Comparison of ENCODE assay signal across 1 cellular context in the genomic region with DNA sequence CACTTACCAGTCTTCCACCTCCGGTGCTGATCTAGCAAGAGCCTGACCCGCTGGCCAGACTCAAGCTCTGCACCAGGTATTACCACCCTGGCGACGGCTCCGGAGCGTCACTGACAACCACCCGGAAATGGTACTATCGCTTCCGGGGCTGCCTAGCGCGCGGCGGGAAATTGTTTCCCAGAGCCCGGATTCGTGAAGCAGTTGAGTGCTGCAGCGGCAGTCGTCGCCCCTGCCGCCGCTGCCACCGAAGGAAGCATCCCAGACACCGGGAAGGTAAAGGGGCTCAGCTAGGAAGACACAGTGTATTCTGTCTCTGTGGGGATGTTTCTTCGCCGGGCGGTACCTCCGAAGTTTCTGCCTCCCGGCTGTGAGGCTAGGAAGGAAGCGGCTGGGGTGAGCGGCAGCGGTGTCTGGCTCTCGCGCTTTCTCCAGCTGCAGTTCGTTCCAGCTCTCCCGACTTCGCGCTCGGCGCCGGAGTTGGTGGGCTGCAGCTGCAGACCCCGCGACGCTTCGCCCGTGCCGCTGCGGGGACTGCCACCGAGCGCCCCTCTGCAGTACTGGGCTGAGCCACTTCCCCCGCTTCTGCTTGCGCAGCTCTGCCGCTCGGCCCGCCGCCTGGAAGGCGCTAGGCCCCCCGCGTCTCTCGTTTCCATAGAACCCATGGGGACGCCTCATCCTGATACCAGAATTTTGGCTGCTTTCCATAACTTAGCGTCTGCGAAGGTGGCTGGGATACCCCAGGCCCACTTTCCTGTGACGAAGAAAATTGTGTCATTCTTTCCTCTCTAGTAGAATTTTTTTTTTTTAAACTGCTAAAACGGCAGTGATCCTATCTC.
A peak's percentile ranks its signal among the peaks of the same experiment; 100 is the strongest.
TF ChIP-seq lines count a peak whose summit lies in the region.

KIAA0825 (minus strand) TSS at position 112 of the 836 bp plus-strand sequence. CDS start 81,478 bp downstream, outside the sequence.
SLF1 (plus strand) TSS at position 177 of the 836 bp plus-strand sequence. CDS start 10,142 bp downstream, outside the sequence.

TF ChIP-seq in HepG2, 621 proteins besides CTCF, POLR2A, EP300 and RAD21 (continued from another document and continues in another):
- TF ChIP-seq ZSCAN5A (CRISPR knock-in tag; IDR thresholded peaks at IDR 0.05; ENCODE audit: borderline replicate concordance) (no peak; the same call in 1 of the 2 replicates), PHF20 (CRISPR knock-in tag; IDR thresholded peaks at IDR 0.05) (peak; percentile 87), HCFC1 (IDR thresholded peaks at IDR 0.05; ENCODE audit: low read depth, low read length) (peak; percentile 72), ZNF883 (CRISPR knock-in tag; IDR thresholded peaks at IDR 0.05; ENCODE audit: not compliant biosample characterization) (peak; percentile 90), PITX1 (CRISPR knock-in tag; IDR thresholded peaks at IDR 0.05) (no peak; the same call in 1 of the 2 replicates), ZFP91 (CRISPR knock-in tag; IDR thresholded peaks at IDR 0.05; ENCODE audit: borderline replicate concordance) (peak; percentile 86), NR0B2 (CRISPR knock-in tag; IDR thresholded peaks at IDR 0.05) (no peak), ZFAT (CRISPR knock-in tag; conservative IDR thresholded peaks at IDR 0.05) (no peak), KDM1A (CRISPR knock-in tag; IDR thresholded peaks at IDR 0.05) (no peak), CREB1 (IDR thresholded peaks at IDR 0.05) (0 out of 2 replicates have a peak, but pooled peaks have one; percentile 50), CREB1 (CRISPR knock-in tag; IDR thresholded peaks at IDR 0.05) (peak; percentile 70), RXRB (CRISPR knock-in tag; IDR thresholded peaks at IDR 0.05; ENCODE audit: borderline replicate concordance) (0 out of 2 replicates have a peak, but pooled peaks have one; percentile 24), SP140L (CRISPR knock-in tag; IDR thresholded peaks at IDR 0.05; ENCODE audit: borderline replicate concordance) (no peak), ZNF326 (CRISPR knock-in tag; IDR thresholded peaks at IDR 0.05; ENCODE audit: borderline replicate concordance) (no peak), SP5 (CRISPR knock-in tag; IDR thresholded peaks at IDR 0.05; ENCODE audit: borderline replicate concordance, low read depth) (no peak), SMAD9 (CRISPR knock-in tag; IDR thresholded peaks at IDR 0.05) (no peak), RNF219 (CRISPR knock-in tag; IDR thresholded peaks at IDR 0.05) (no peak), CCAR2 (optimal IDR thresholded peaks at IDR 0.05; ENCODE audit: low read depth, low read length) (no peak), ATAD3A (CRISPR knock-in tag; IDR thresholded peaks at IDR 0.05) (no peak), PRDM10 (CRISPR knock-in tag; IDR thresholded peaks at IDR 0.05; ENCODE audit: low read depth) (no peak), SNRNP70 (IDR thresholded peaks at IDR 0.05; ENCODE audit: low read depth, low read length) (no peak), ZNF703 (CRISPR knock-in tag; IDR thresholded peaks at IDR 0.05; ENCODE audit: borderline replicate concordance) (peak; percentile 36; the same call in 1 of the 2 replicates), ZNF10 (CRISPR knock-in tag; IDR thresholded peaks at IDR 0.05; ENCODE audit: borderline replicate concordance, low read depth) (no peak), CBX1 (IDR thresholded peaks at IDR 0.05; ENCODE audit: low read depth) (no peak), PLRG1 (conservative IDR thresholded peaks at IDR 0.05) (no peak), PCBP2 (optimal IDR thresholded peaks at IDR 0.05; ENCODE audit: low read depth, low read length, poor library complexity, severe bottlenecking) (no peak), ZNF879 (CRISPR knock-in tag; IDR thresholded peaks at IDR 0.05) (peak; percentile 29; the same call in 1 of the 2 replicates), YY1 (IDR thresholded peaks at IDR 0.05; ENCODE audit: insufficient read depth, insufficient replicate concordance, low read depth, low read length) (no peak), ZNF7 (CRISPR knock-in tag; IDR thresholded peaks at IDR 0.05) (no peak), ZNF530 (CRISPR knock-in tag; IDR thresholded peaks at IDR 0.05; ENCODE audit: low read depth) (no peak), PPARG (CRISPR knock-in tag; conservative IDR thresholded peaks at IDR 0.05) (no peak), ZNF256 (CRISPR knock-in tag; conservative IDR thresholded peaks at IDR 0.05) (no peak; the same call in 1 of the 2 replicates), CBX2 (IDR thresholded peaks at IDR 0.05; ENCODE audit: low read depth, low read length) (no peak), CBX2 (CRISPR knock-in tag; IDR thresholded peaks at IDR 0.05; ENCODE audit: low read depth) (no peak), RBM22 (optimal IDR thresholded peaks at IDR 0.05; ENCODE audit: low read length) (no peak), KLF13 (CRISPR knock-in tag; IDR thresholded peaks at IDR 0.05) (no peak), ISL2 (CRISPR knock-in tag; IDR thresholded peaks at IDR 0.05) (no peak; the same call in 1 of the 2 replicates), MED8 (CRISPR knock-in tag; IDR thresholded peaks at IDR 0.05; ENCODE audit: insufficient replicate concordance) (no peak), ZBTB21 (CRISPR knock-in tag; IDR thresholded peaks at IDR 0.05) (no peak), TBX3 (IDR thresholded peaks at IDR 0.05; ENCODE audit: borderline replicate concordance) (no peak)
- TF ChIP-seq, protein P1, sequence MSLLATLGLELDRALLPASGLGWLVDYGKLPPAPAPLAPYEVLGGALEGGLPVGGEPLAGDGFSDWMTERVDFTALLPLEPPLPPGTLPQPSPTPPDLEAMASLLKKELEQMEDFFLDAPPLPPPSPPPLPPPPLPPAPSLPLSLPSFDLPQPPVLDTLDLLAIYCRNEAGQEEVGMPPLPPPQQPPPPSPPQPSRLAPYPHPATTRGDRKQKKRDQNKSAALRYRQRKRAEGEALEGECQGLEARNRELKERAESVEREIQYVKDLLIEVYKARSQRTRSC (CRISPR knock-in tag; IDR thresholded peaks at IDR 0.05; ENCODE audit: low read depth) = no peak
- TF ChIP-seq, protein P2, sequence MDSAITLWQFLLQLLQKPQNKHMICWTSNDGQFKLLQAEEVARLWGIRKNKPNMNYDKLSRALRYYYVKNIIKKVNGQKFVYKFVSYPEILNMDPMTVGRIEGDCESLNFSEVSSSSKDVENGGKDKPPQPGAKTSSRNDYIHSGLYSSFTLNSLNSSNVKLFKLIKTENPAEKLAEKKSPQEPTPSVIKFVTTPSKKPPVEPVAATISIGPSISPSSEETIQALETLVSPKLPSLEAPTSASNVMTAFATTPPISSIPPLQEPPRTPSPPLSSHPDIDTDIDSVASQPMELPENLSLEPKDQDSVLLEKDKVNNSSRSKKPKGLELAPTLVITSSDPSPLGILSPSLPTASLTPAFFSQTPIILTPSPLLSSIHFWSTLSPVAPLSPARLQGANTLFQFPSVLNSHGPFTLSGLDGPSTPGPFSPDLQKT (CRISPR knock-in tag; IDR thresholded peaks at IDR 0.05; ENCODE audit: borderline replicate concordance) = no peak
- TF ChIP-seq, protein P3, sequence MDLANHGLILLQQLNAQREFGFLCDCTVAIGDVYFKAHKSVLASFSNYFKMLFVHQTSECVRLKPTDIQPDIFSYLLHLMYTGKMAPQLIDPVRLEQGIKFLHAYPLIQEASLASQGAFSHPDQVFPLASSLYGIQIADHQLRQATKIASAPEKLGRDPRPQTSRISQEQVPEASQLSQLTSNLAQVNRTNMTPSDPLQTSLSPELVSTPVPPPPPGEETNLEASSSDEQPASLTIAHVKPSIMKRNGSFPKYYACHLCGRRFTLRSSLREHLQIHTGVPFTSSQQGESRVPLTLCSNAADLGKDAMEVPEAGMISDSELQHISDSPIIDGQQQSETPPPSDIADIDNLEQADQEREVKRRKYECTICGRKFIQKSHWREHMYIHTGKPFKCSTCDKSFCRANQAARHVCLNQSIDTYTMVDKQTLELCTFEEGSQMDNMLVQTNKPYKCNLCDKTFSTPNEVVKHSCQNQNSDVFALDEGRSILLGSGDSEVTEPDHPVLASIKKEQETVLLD (CRISPR knock-in tag; IDR thresholded peaks at IDR 0.05; ENCODE audit: low read depth) = no peak
- TF ChIP-seq, protein P4, sequence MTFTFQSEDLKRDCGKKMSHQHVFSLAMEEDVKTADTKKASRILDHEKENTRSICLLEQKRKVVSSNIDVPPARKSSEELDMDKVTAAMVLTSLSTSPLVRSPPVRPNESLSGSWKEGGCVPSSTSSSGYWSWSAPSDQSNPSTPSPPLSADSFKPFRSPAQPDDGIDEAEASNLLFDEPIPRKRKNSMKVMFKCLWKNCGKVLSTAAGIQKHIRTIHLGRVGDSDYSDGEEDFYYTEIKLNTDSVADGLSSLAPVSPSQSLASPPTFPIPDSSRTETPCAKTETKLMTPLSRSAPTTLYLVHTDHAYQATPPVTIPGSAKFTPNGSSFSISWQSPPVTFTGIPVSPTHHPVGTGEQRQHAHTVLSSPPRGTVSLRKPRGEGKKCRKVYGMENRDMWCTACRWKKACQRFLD (CRISPR knock-in tag; IDR thresholded peaks at IDR 0.05; ENCODE audit: borderline replicate concordance) = peak; percentile 77; the same call in 1 of the 2 replicates
- TF ChIP-seq, protein P5, sequence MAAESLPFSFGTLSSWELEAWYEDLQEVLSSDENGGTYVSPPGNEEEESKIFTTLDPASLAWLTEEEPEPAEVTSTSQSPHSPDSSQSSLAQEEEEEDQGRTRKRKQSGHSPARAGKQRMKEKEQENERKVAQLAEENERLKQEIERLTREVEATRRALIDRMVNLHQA (CRISPR knock-in tag; IDR thresholded peaks at IDR 0.05) = no peak
